ENCODE assay signal across 8 cellular contexts in genomic region chr16:28802235-28803019, GRCh38. TPM values are rescaled to one million over a fixed set of nuclear protein-coding genes. Genes with fewer than 3 reads are reported as not detected.
DNase-seq lines count a peak whose midpoint lies in the region; ATAC-seq, FAIRE-seq and TF ChIP-seq lines count a peak whose summit lies in the region.
"Not testable (repeated sequence)": the region's sequence is repeated elsewhere in the genome, so short reads cannot be mapped to it uniquely, and the experiment has no call there.

No MANE protein-coding gene starts in this region.

- TF ChIP-seq EP300 in K562 (IDR thresholded peaks at IDR 0.05; ENCODE audit: low read length): not testable (repeated sequence)

- H3K9me3 ChIP-seq in Panc1 (ENCODE audit: control insufficient read depth, insufficient read depth, low read depth, low read length); K562 (replicated peaks; ENCODE audit: control insufficient read depth, insufficient read depth, low read depth, low read length); right cardiac atrium (ENCODE audit: control insufficient read depth, low read length): not testable (repeated sequence)

- in situ Hi-C loops in Panc1 (cut with HindIII; ENCODE audit: low pct_unique_long_range_greater_than_20kb, low sequenced_read_pairs); K562 (cut with MboI): not testable (repeated sequence)

- not testable (repeated sequence) for H3K36me3 ChIP-seq in Panc1 (ENCODE audit: control insufficient read depth, insufficient read depth, low read length); K562 (ENCODE audit: control insufficient read depth, insufficient read depth, low read length)

- peak; percentile 26; the same call in 1 of the 2 replicates for TF ChIP-seq CTCF in GM12874 (IDR thresholded peaks at IDR 0.05; ENCODE audit: insufficient read depth, low read depth, low read length)
- 0 out of 2 replicates have a peak, but pooled peaks have one; percentile 26 for TF ChIP-seq CTCF in Panc1 (IDR thresholded peaks at IDR 0.05)
- TF ChIP-seq CTCF in K562 (IDR thresholded peaks at IDR 0.05 in 2 of 3, conservative IDR thresholded peaks at IDR 0.05 in 1 of 3; ENCODE audit: insufficient read depth in 2 of 3, low read depth in 1 of 3, low read length in 3 of 3): peak; percentile 40 to 61 (median 61); a peak in 5 of 6 replicates

- intact Hi-C loops in Panc1 (cut with micrococcal nuclease; ENCODE audit: unreplicated experiment); K562 (cut with micrococcal nuclease); right cardiac atrium (cut with DNase I): not testable (repeated sequence)

- H3K4me2 ChIP-seq in K562 (ENCODE audit: insufficient read depth, low read length): not testable (repeated sequence)

- ATAC-seq in HG03196 (IDR thresholded peaks at IDR 0.05; ENCODE audit: unreplicated experiment) (peak; percentile 83), Panc1 (peak; percentile 91), K562 (peak; percentile 99), right cardiac atrium (peak; percentile 94)

- not testable (repeated sequence) for H3K4me1 ChIP-seq in Panc1 (ENCODE audit: control insufficient read depth, insufficient read depth, low read length); K562 (replicated peaks in 1 of 2; ENCODE audit: control insufficient read depth in 2 of 2, insufficient read depth in 2 of 2, low read length in 2 of 2); right cardiac atrium (ENCODE audit: control insufficient read depth, insufficient read depth, low read length)

- WGBS in K562 (ENCODE audit: insufficient coverage, low coverage, missing lambda C conversion rate): 0% methylated on average over 1 of the region's 13 CpGs
- 52% methylated on average over 7 of the region's 13 CpGs for WGBS in right cardiac atrium

- not testable (repeated sequence) for H3K27me3 ChIP-seq in Panc1 (ENCODE audit: control insufficient read depth, insufficient read depth, low read length); K562 (ENCODE audit: control insufficient read depth in 2 of 2, insufficient read depth in 2 of 2, low read length in 2 of 2); right cardiac atrium (ENCODE audit: control insufficient read depth, insufficient read depth)

- POLR2A ChIA-PET in Panc1 (lab: Charles Lee); K562 (lab: Yijun Ruan, JAX): not testable (repeated sequence)

- H3K9ac ChIP-seq in K562 (ENCODE audit: insufficient read depth in 1 of 2, low read depth in 2 of 2, low read length in 2 of 2): not testable (repeated sequence)

- not testable (repeated sequence) for H3K79me2 ChIP-seq in K562 (ENCODE audit: control insufficient read depth, insufficient read depth, low read length)

- TF ChIP-seq POLR2A in K562 (conservative IDR thresholded peaks at IDR 0.05): not testable (repeated sequence)

- H4K20me1 ChIP-seq in K562 (replicated peaks; ENCODE audit: control insufficient read depth, insufficient read depth, low read length): not testable (repeated sequence)

- not testable (repeated sequence) for H2AFZ ChIP-seq in K562 (ENCODE audit: low read depth, low read length)

- not testable (repeated sequence) for H3K9me1 ChIP-seq in K562 (ENCODE audit: control insufficient read depth, insufficient read depth, low read length)

- peak overlapping the region in 1 of 2 experiments; percentile 14; a peak in 1 of 4 replicates for H3K4me3 ChIP-seq in Panc1 (ENCODE audit: low read depth in 2 of 2, low read length in 2 of 2)
- not testable (repeated sequence) for H3K4me3 ChIP-seq in K562; right cardiac atrium (ENCODE audit: low read length)

- not testable (repeated sequence) for FAIRE-seq in K562 (lab: Jason Lieb, UNC)

- not testable (repeated sequence) for H3K27ac ChIP-seq in Panc1 (ENCODE audit: low read length); K562 (ENCODE audit: extremely low read depth, low read depth, low read length); right cardiac atrium (ENCODE audit: low read length)

- CTCF ChIA-PET in Panc1 (lab: Charles Lee); K562 (lab: Yijun Ruan, JAX; ENCODE audit: low intra/inter-chr PET ratio): not testable (repeated sequence)

- BruUV-seq in Panc1 (replicated peaks; lab: Mats Ljungman, UMichigan); K562 (replicated peaks; lab: Mats Ljungman, UMichigan): not testable (repeated sequence)

- DNase-seq in Panc1 (ENCODE audit: low read depth, low spot score): not testable (repeated sequence)
- DNase-seq in activated CD4-positive, alpha-beta T cell treated with anti-CD3 and anti-CD28 coated beads, Interleukin-2, amount 50 U/mL, for 48 hours: peak; percentile 68 to 76
- DNase-seq in K562 (ENCODE audit: extremely low read depth in 1 of 4, low spot score in 3 of 4) (peak in 1 of 4 experiments; percentile 88), right cardiac atrium (peak in 2 of 3 donors; percentile 59 to 66), putamen (ENCODE audit: low spot score) (peak; percentile 80), stromal cell of bone marrow (ENCODE audit: low read depth) (peak; percentile 74)

- TF ChIP-seq RAD21 in K562 (CRISPR knock-in tag; conservative IDR thresholded peaks at IDR 0.05 in 1 of 2, IDR thresholded peaks at IDR 0.05 in 1 of 2): peak in 1 of 2 experiments; percentile 61; a peak in 3 of 4 replicates

RNA-seq across cellular contexts. Expression of gene ATXN2L, which starts 20.4 kb away (rescaled TPM):
- total RNA-seq in Panc1 (2021; ENCODE audit: unreplicated experiment) (270 TPM), K562 (2014; rRNA removed) (62.2 and 78.2 TPM in 2 replicates), K562 (2014; rRNA removed; fragmentation: Illumina TruSeq; extraction: Trizol) (37.2 and 38.7 TPM in 2 replicates), K562 (2015; rRNA removed; fragmentation: Illumina TruSeq; extraction: Trizol) (35.7 and 36.4 TPM in 2 replicates), K562 (2021) (233 and 280 TPM in 2 replicates), right cardiac atrium (10 to 100 TPM; 55.3 to 59.8 (median 58.8) TPM)
- polyA plus RNA-seq in Panc1 (2012; ENCODE audit: insufficient read length): 314 TPM
- 649 and 780 TPM in 2 replicates for total RNA-seq in K562 (2011; cell fraction: chromatin; rRNA removed; ENCODE audit: low replicate concordance)
- 305 and 317 TPM in 2 replicates for total RNA-seq in K562 (2011; cell fraction: nucleolus; rRNA removed)
- 402 and 422 TPM in 2 replicates for total RNA-seq in K562 (2011; cell fraction: nucleoplasm; rRNA removed)
- polyA plus RNA-seq in K562 (2011; rRNA removed) (25.1 and 43.6 TPM in 2 replicates), K562 (2014; fragmentation: Illumina TruSeq; extraction: Trizol) (130 and 193 TPM in 2 replicates), K562 (2014; fragmentation: Nextera tagmentation; extraction: Ambion mirVana) (1 to 10 TPM; 3.8 to 6.5 TPM), K562 (2014; rRNA removed) (115 and 145 TPM in 2 replicates), right cardiac atrium (40.1 TPM)
- 32.0 and 34.3 TPM in 2 replicates for polyA plus RNA-seq in K562 (2011; cell fraction: cytosol; rRNA removed)
- 272 and 340 TPM in 2 replicates for polyA plus RNA-seq in K562 (2011; cell fraction: nucleus; rRNA removed)
- 146 and 261 TPM in 2 replicates for polyA plus RNA-seq in K562 (2012)
- 37.4 and 45.8 TPM in 2 replicates for polyA minus RNA-seq in K562 (2011; rRNA and poly(A)+ RNA removed)
- polyA minus RNA-seq in K562 (2011; cell fraction: cytosol; rRNA and poly(A)+ RNA removed): 89.4 and 177 TPM in 2 replicates
- polyA minus RNA-seq in K562 (2011; cell fraction: nucleus; rRNA and poly(A)+ RNA removed): 75.4 and 98.7 TPM in 2 replicates

RNA-seq across cellular contexts. Expression of gene TUFM, which starts 43.7 kb away (rescaled TPM):
- total RNA-seq in Panc1 (2021; ENCODE audit: unreplicated experiment) (231 TPM), K562 (2014; rRNA removed) (366 and 468 TPM in 2 replicates), K562 (2014; rRNA removed; fragmentation: Illumina TruSeq; extraction: Trizol) (202 and 249 TPM in 2 replicates), K562 (2015; rRNA removed; fragmentation: Illumina TruSeq; extraction: Trizol) (255 and 256 TPM in 2 replicates), K562 (2021) (410 and 434 TPM in 2 replicates), right cardiac atrium (100 to 1,000 TPM; 160 to 188 (median 173) TPM)
- polyA plus RNA-seq in Panc1 (2012; ENCODE audit: insufficient read length): 389 TPM
- total RNA-seq in K562 (2011; cell fraction: chromatin; rRNA removed; ENCODE audit: low replicate concordance): 141 and 307 TPM in 2 replicates
- total RNA-seq in K562 (2011; cell fraction: nucleolus; rRNA removed): 333 and 347 TPM in 2 replicates
- 204 and 233 TPM in 2 replicates for total RNA-seq in K562 (2011; cell fraction: nucleoplasm; rRNA removed)
- polyA plus RNA-seq in K562 (2011; rRNA removed) (174 and 217 TPM in 2 replicates), K562 (2014; fragmentation: Illumina TruSeq; extraction: Trizol) (354 and 374 TPM in 2 replicates), K562 (2014; fragmentation: Nextera tagmentation; extraction: Ambion mirVana) (10 to 100 TPM; 34.1 to 71.2 TPM), K562 (2014; rRNA removed) (275 and 298 TPM in 2 replicates), right cardiac atrium (227 TPM)
- 203 and 308 TPM in 2 replicates for polyA plus RNA-seq in K562 (2011; cell fraction: cytosol; rRNA removed)
- polyA plus RNA-seq in K562 (2011; cell fraction: nucleus; rRNA removed): 506 and 760 TPM in 2 replicates
- 267 and 370 TPM in 2 replicates for polyA plus RNA-seq in K562 (2012)
- polyA minus RNA-seq in K562 (2011; rRNA and poly(A)+ RNA removed): 73.7 and 83.7 TPM in 2 replicates
- polyA minus RNA-seq in K562 (2011; cell fraction: cytosol; rRNA and poly(A)+ RNA removed): 105 and 124 TPM in 2 replicates
- polyA minus RNA-seq in K562 (2011; cell fraction: nucleus; rRNA and poly(A)+ RNA removed): 69.0 and 71.4 TPM in 2 replicates

RNA-seq across cellular contexts. Expression of gene NPIPB9, which starts 50.8 kb away (rescaled TPM):
- total RNA-seq in Panc1 (2021; ENCODE audit: unreplicated experiment) (0.90 TPM), K562 (2014; rRNA removed) (1.1 and 1.6 TPM in 2 replicates), K562 (2014; rRNA removed; fragmentation: Illumina TruSeq; extraction: Trizol) (2.4 and 2.9 TPM in 2 replicates), K562 (2015; rRNA removed; fragmentation: Illumina TruSeq; extraction: Trizol) (0.94 and 1.5 TPM in 2 replicates), K562 (2021) (0.89 and 1.4 TPM in 2 replicates), right cardiac atrium (1 to 10 TPM in 2 of 4 donors, not detected in 2; 1.3 to 1.6 TPM)
- 0.55 TPM for polyA plus RNA-seq in Panc1 (2012; ENCODE audit: insufficient read length)
- 25.9 and 119 TPM in 2 replicates for total RNA-seq in K562 (2011; cell fraction: chromatin; rRNA removed; ENCODE audit: low replicate concordance)
- 4.0 and 9.3 TPM in 2 replicates for total RNA-seq in K562 (2011; cell fraction: nucleolus; rRNA removed)
- 26.3 and 36.9 TPM in 2 replicates for total RNA-seq in K562 (2011; cell fraction: nucleoplasm; rRNA removed)
- polyA plus RNA-seq in K562 (2011; rRNA removed) (0.69 and 0.89 TPM in 2 replicates), K562 (2014; fragmentation: Illumina TruSeq; extraction: Trizol) (0.17 and 0.49 TPM in 2 replicates), K562 (2014; fragmentation: Nextera tagmentation; extraction: Ambion mirVana) (under 1 TPM; 0.10 to 0.18 TPM), K562 (2014; rRNA removed) (1.2 TPM in 1 of 2 replicates, not detected in the other), right cardiac atrium (0.45 TPM)
- polyA plus RNA-seq in K562 (2011; cell fraction: cytosol; rRNA removed): 0.16 and 0.21 TPM in 2 replicates
- 1.3 and 1.6 TPM in 2 replicates for polyA plus RNA-seq in K562 (2011; cell fraction: nucleus; rRNA removed)
- polyA plus RNA-seq in K562 (2012): 0.72 and 0.86 TPM in 2 replicates
- 5.0 and 7.1 TPM in 2 replicates for polyA minus RNA-seq in K562 (2011; rRNA and poly(A)+ RNA removed)
- polyA minus RNA-seq in K562 (2011; cell fraction: cytosol; rRNA and poly(A)+ RNA removed): 1.5 TPM in 1 of 2 replicates, not detected in the other
- polyA minus RNA-seq in K562 (2011; cell fraction: nucleus; rRNA and poly(A)+ RNA removed): 2.4 and 2.6 TPM in 2 replicates
